8 cellular contexts compared by ENCODE assay signal in genomic region chr1:184974086-184974836, GRCh38. TPM values are rescaled to one million over a fixed set of nuclear protein-coding genes. Genes with fewer than 3 reads are reported as not detected.
DNase-seq lines count a peak whose midpoint lies in the region; ATAC-seq lines count a peak whose summit lies in the region.

A gene with protein sequence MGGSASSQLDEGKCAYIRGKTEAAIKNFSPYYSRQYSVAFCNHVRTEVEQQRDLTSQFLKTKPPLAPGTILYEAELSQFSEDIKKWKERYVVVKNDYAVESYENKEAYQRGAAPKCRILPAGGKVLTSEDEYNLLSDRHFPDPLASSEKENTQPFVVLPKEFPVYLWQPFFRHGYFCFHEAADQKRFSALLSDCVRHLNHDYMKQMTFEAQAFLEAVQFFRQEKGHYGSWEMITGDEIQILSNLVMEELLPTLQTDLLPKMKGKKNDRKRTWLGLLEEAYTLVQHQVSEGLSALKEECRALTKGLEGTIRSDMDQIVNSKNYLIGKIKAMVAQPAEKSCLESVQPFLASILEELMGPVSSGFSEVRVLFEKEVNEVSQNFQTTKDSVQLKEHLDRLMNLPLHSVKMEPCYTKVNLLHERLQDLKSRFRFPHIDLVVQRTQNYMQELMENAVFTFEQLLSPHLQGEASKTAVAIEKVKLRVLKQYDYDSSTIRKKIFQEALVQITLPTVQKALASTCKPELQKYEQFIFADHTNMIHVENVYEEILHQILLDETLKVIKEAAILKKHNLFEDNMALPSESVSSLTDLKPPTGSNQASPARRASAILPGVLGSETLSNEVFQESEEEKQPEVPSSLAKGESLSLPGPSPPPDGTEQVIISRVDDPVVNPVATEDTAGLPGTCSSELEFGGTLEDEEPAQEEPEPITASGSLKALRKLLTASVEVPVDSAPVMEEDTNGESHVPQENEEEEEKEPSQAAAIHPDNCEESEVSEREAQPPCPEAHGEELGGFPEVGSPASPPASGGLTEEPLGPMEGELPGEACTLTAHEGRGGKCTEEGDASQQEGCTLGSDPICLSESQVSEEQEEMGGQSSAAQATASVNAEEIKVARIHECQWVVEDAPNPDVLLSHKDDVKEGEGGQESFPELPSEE (minus strand): TSS chr1:184974508. CDS start chr1:184974356, 152 bp downstream.

- H3K27me3 Mint-ChIP-seq in activated naive CD4-positive, alpha-beta T cell treated with anti-CD3 and anti-CD28 coated beads, Interleukin-2, amount 10 ng/mL, durations not matched to agents 7 days and 5 days: peaks cover 18% of the 10 kb centered on the region

- H3K4me3 Mint-ChIP-seq in activated naive CD4-positive, alpha-beta T cell treated with anti-CD3 and anti-CD28 coated beads, Interleukin-2, amount 10 ng/mL, durations not matched to agents 7 days and 5 days: peak within 1 kb of the TSS; percentile 91

- CTCF ChIA-PET in activated naive CD4-positive, alpha-beta T cell treated with anti-CD3 and anti-CD28 coated beads, Interleukin-2, amount 10 ng/mL, durations not matched to agents 7 days and 5 days (lab: Charles Lee): interaction anchor here (0.6 to 13.9 kb wide), 4 partner anchors 8 to 270 kb away, joined by 3 to 165 read pairs (median 3); no protein-coding TSS in a partner anchor

- peaks cover 58% of the 10 kb centered on the region for H3K4me1 Mint-ChIP-seq in activated naive CD4-positive, alpha-beta T cell treated with anti-CD3 and anti-CD28 coated beads, Interleukin-2, amount 10 ng/mL, durations not matched to agents 7 days and 5 days

- no peaks in the 10 kb centered on the region for H3K36me3 ChIP-seq in SK-N-MC (ENCODE audit: insufficient read depth, low read length)

- peak within 1 kb of the TSS; percentile 75 for H3K27ac ChIP-seq in SK-N-MC

- no peaks in the 10 kb centered on the region for H3K9me3 Mint-ChIP-seq in activated naive CD4-positive, alpha-beta T cell treated with anti-CD3 and anti-CD28 coated beads, Interleukin-2, amount 10 ng/mL, durations not matched to agents 7 days and 5 days

- H3K36me3 Mint-ChIP-seq in activated naive CD4-positive, alpha-beta T cell treated with anti-CD3 and anti-CD28 coated beads, Interleukin-2, amount 10 ng/mL, durations not matched to agents 7 days and 5 days: peaks cover 7% of the 10 kb centered on the region

- intact Hi-C loops in left cardiac atrium (cut with DNase I): loop anchor here in 1 of 2 donors (5.0 kb wide), 1 partner anchor 92 kb away; no protein-coding TSS in a partner anchor

- peak within 1 kb of the TSS; percentile 87 for H3K9ac ChIP-seq in SK-N-MC (ENCODE audit: insufficient read length)

- H3K9me3 ChIP-seq in SK-N-MC (ENCODE audit: low read depth, low read length): no peaks in the 10 kb centered on the region

- ATAC-seq in GM19455 (IDR thresholded peaks at IDR 0.05; ENCODE audit: unreplicated experiment) (peak; percentile 56), HG03565 (IDR thresholded peaks at IDR 0.05; ENCODE audit: unreplicated experiment) (peak; percentile 33), left cardiac atrium (peak; percentile 76 to 89)

- H3K27ac Mint-ChIP-seq in activated naive CD4-positive, alpha-beta T cell treated with anti-CD3 and anti-CD28 coated beads, Interleukin-2, amount 10 ng/mL, durations not matched to agents 7 days and 5 days: peak within 1 kb of the TSS; percentile 92

- DNase-seq in DMS 273 treated with DMSO at 0.1 percent for 48 hours (lab: John Stamatoyannopoulos, UW): peak; percentile 27
- no peak for DNase-seq in SK-N-MC (ENCODE audit: low read depth, low spot score)
- peak; percentile 76 for DNase-seq in activated naive CD4-positive, alpha-beta T cell treated with anti-CD3 and anti-CD28 coated beads, Interleukin-2, amount 10 ng/mL, durations not matched to agents 7 days and 5 days
- DNase-seq in left cardiac atrium: peak; percentile 80
- DNase-seq in renal cortical epithelial cell (ENCODE audit: low read depth): peak; percentile 88
- no peak for DNase-seq in superior temporal gyrus (ENCODE audit: extremely low spot score)

- H3K4me3 ChIP-seq in SK-N-MC: peak within 1 kb of the TSS; percentile 93

RNA-seq across cellular contexts. Expression of the gene that starts here (rescaled TPM):
- total RNA-seq in left cardiac atrium (100 to 1,000 TPM; 281 to 313 TPM), renal cortical epithelial cell (21.5 and 30.2 TPM in 2 replicates)

Comparison
In these comparisons a context has a peak if more than half of its experiments do, and no peak if none do; other contexts are left out.
1. DNase-seq: peak in DMS 273 treated with DMSO at 0.1 percent for 48 hours (single experiment), activated naive CD4-positive, alpha-beta T cell treated with anti-CD3 and anti-CD28 coated beads, Interleukin-2, amount 10 ng/mL, durations not matched to agents 7 days and 5 days (single experiment), left cardiac atrium (single experiment) and renal cortical epithelial cell (single experiment); none in SK-N-MC (single experiment) and superior temporal gyrus (single experiment).
2. Peak in every context shown above with its lines, with median percentiles within 50 percentile points of each other: ATAC-seq.